ENCODE assay signal across 11 cellular contexts in genomic region chr5:126044111-126044668, GRCh38.
DNase-seq lines count a peak whose midpoint lies in the region; ATAC-seq, FAIRE-seq and TF ChIP-seq lines count a peak whose summit lies in the region.
"Had no signal": no experiment of that assay in that cellular context is flagged by ENCODE, and none has a peak within 500 bp of the region (broad histone marks: within the 10 kb centered on the region; RNA-seq: fewer than 3 reads in every experiment).

No MANE protein-coding gene starts in this region.

- DNase-seq in HAP-1 (ENCODE audit: low spot score in 2 of 2) (peak; percentile 12 to 23), NCI-H226 (peak; percentile 61), neural progenitor cell (ENCODE audit: low spot score) (no peak), H54 (ENCODE audit: insufficient read length, low spot score) (no peak)
- DNase-seq: activated B cell treated with CpG ODN at 0.5 μM for 24 hours had no signal

- no peaks in the 10 kb centered on the region for H4K20me1 ChIP-seq in neural progenitor cell (ENCODE audit: low read depth)

- H3K36me3 ChIP-seq in HAP-1 (replicated peaks) (no peaks in the 10 kb centered on the region), endocrine pancreas (ENCODE audit: control insufficient read depth, insufficient read depth, low read length) (no peaks in the 10 kb centered on the region), neural progenitor cell (no peaks in the 10 kb centered on the region)
- H3K36me3 ChIP-seq: ascending aorta had no signal

- H3K27ac Mint-ChIP-seq in neural progenitor cell, result peak overlapping the region; percentile 6
- H3K27ac Mint-ChIP-seq: activated B cell treated with CpG ODN at 0.5 μM for 24 hours had no signal

- no peaks in the 10 kb centered on the region for H3K9me3 ChIP-seq in HAP-1
- H3K9me3 ChIP-seq in endocrine pancreas (ENCODE audit: control insufficient read depth, low read length), result no peaks in the 10 kb centered on the region
- H3K9me3 ChIP-seq in neural progenitor cell (ENCODE audit: low read depth), result no peaks in the 10 kb centered on the region
- H3K9me3 ChIP-seq: ascending aorta had no signal

- H2AFZ ChIP-seq in neural progenitor cell (replicated peaks), result no peak overlapping the region

- H3K9ac ChIP-seq in endocrine pancreas (ENCODE audit: control insufficient read depth, insufficient read depth, low read length), result no peak overlapping the region
- no peak overlapping the region for H3K9ac ChIP-seq in neural progenitor cell

- H3K4me1 Mint-ChIP-seq in neural progenitor cell, result peaks cover 19% of the 10 kb centered on the region
- H3K4me1 Mint-ChIP-seq: activated B cell treated with CpG ODN at 0.5 μM for 24 hours had no signal

- H3K27ac ChIP-seq in neural progenitor cell, result no peak overlapping the region
- H3K27ac ChIP-seq: ascending aorta had no signal

- H3K4me3 ChIP-seq in HAP-1 (no peak overlapping the region), endocrine pancreas (ENCODE audit: control insufficient read depth, insufficient read depth, low read length) (peak overlapping the region; percentile 44), neural progenitor cell (no peak overlapping the region)
- H3K4me3 ChIP-seq: ascending aorta had no signal

- no peak for ATAC-seq in GM19324 (IDR thresholded peaks at IDR 0.05; ENCODE audit: low FRiP score, unreplicated experiment)
- no peak for ATAC-seq in HG03354 (IDR thresholded peaks at IDR 0.05; ENCODE audit: poor library complexity, severe bottlenecking, unreplicated experiment)
- ATAC-seq in HG03159 (IDR thresholded peaks at IDR 0.05; ENCODE audit: unreplicated experiment), result no peak
- ATAC-seq: HCT116 had no signal

- no peak overlapping the region for H3K4me3 Mint-ChIP-seq in neural progenitor cell
- H3K4me3 Mint-ChIP-seq: activated B cell treated with CpG ODN at 0.5 μM for 24 hours had no signal

- no peak for FAIRE-seq in H54 (lab: Jason Lieb, UNC)

- no peaks in the 10 kb centered on the region for H3K9me3 Mint-ChIP-seq in neural progenitor cell
- H3K9me3 Mint-ChIP-seq: activated B cell treated with CpG ODN at 0.5 μM for 24 hours had no signal

- H3K79me2 ChIP-seq in neural progenitor cell (ENCODE audit: low read depth), result no peaks in the 10 kb centered on the region

- no peaks in the 10 kb centered on the region for H3K36me3 Mint-ChIP-seq in neural progenitor cell

- in situ Hi-C loops in HAP-1 (cut with MboI; ENCODE audit: low sequenced_read_pairs), result no loop called here

- H3K27me3 ChIP-seq in HAP-1 (ENCODE audit: low read depth), result no peaks in the 10 kb centered on the region
- H3K27me3 ChIP-seq in endocrine pancreas (ENCODE audit: control insufficient read depth, insufficient read depth, low read length), result no peaks in the 10 kb centered on the region
- no peaks in the 10 kb centered on the region for H3K27me3 ChIP-seq in neural progenitor cell
- H3K27me3 ChIP-seq: ascending aorta had no signal

- TF ChIP-seq CTCF in neural progenitor cell (IDR thresholded peaks at IDR 0.05), result no peak

- no peak overlapping the region for H3K4me2 ChIP-seq in neural progenitor cell

- peaks cover 4% of the 10 kb centered on the region for H3K27me3 Mint-ChIP-seq in neural progenitor cell (ENCODE audit: insufficient read depth, low read depth)

- H3K4me1 ChIP-seq in HAP-1 (peaks cover 18% of the 10 kb centered on the region), endocrine pancreas (ENCODE audit: control insufficient read depth, insufficient read depth, low read length) (peaks cover 21% of the 10 kb centered on the region), neural progenitor cell (peaks cover 4% of the 10 kb centered on the region)
- H3K4me1 ChIP-seq: ascending aorta had no signal

- TF ChIP-seq POLR2A in H54 (IDR thresholded peaks at IDR 0.05; ENCODE audit: low read depth, low read length), result no peak

- H3F3A ChIP-seq in neural progenitor cell (ENCODE audit: low read depth), result no peaks in the 10 kb centered on the region

Comparison
In these comparisons a context has a peak if more than half of its experiments do, and no peak if none do; other contexts are left out.
1. DNase-seq: peak in HAP-1 (2 of 2) and NCI-H226 (single experiment); none in neural progenitor cell (single experiment) and H54 (single experiment).